ENCODE assay signal across 8 cellular contexts in genomic region chr1:201709564-201710295, GRCh38.
DNase-seq lines count a peak whose midpoint lies in the region; ATAC-seq lines count a peak whose summit lies in the region.

No MANE protein-coding gene starts in this region.

- no peaks in the 10 kb centered on the region for H3K27me3 Mint-ChIP-seq in memory B cell

- DNase-seq in EH (ENCODE audit: low read depth) (peak; percentile 86), NCI-H1694 (lab: John Stamatoyannopoulos, UW) (peak; percentile 68), memory B cell (ENCODE audit: low spot score in 2 of 2) (peak; percentile 59 to 69), epidermal melanocyte (ENCODE audit: insufficient read length, low spot score) (no peak)
- peak; percentile 35 to 42 for DNase-seq in activated CD4-positive, alpha-beta T cell treated with anti-CD3 and anti-CD28 coated beads for 4 hours
- peak; percentile 23 for DNase-seq in stimulated activated CD8-positive, alpha-beta memory T cell treated with anti-CD3 and anti-CD28 coated beads, Interleukin-15, amount 100 ng/mL, for 24 hours (ENCODE audit: low read depth)

- no peaks in the 10 kb centered on the region for H3K36me3 Mint-ChIP-seq in memory B cell

- peak; percentile 81 for ATAC-seq in GM21825 (IDR thresholded peaks at IDR 0.05; ENCODE audit: unreplicated experiment)
- peak; percentile 90 for ATAC-seq in memory B cell (ENCODE audit: low read depth)

- H3K27ac Mint-ChIP-seq in memory B cell = no peak overlapping the region

- H3K4me3 Mint-ChIP-seq in memory B cell = no peak overlapping the region

- H3K4me1 Mint-ChIP-seq in memory B cell = no peaks in the 10 kb centered on the region

- H3K27ac ChIP-seq in cingulate gyrus (ENCODE audit: low read depth, low read length) = peak overlapping the region; percentile 85

- H3K9me3 Mint-ChIP-seq in memory B cell = no peaks in the 10 kb centered on the region
